Comparison of ENCODE assay signal across 23 cellular contexts in the genomic region with DNA sequence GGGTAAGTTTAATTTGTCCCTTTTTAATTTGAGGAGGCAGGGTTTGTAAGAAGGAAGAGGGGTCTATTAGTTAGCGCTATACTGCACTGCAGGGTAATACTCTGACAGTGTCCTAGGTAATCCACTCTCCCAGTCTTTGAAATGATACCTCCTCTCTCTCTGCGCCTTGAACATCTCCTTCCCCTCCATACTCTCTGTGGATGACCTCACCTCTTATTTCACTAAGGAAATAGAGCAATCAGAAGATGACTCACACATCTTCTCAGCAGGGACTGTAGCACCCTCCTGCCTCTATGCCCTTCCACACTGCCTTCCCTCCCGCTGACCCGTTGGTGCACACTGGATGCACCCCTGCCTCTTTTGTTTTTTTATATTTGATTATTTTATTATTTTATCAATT.
A peak's percentile ranks its signal among the peaks of the same experiment; 100 is the strongest.
DNase-seq lines count a peak whose midpoint lies in the region; ATAC-seq, FAIRE-seq and TF ChIP-seq lines count a peak whose summit lies in the region.
"Had no signal": no experiment of that assay in that cellular context is flagged by ENCODE, and none has a peak within 500 bp of the region (broad histone marks: within the 10 kb centered on the region; RNA-seq: fewer than 3 reads in every experiment).

No MANE protein-coding gene starts in this region.

- H3K27ac ChIP-seq in RWPE2 (ENCODE audit: poor library complexity, severe bottlenecking), result no peak overlapping the region
- H3K27ac ChIP-seq: epithelial cell of prostate, left lung, ovary, stomach had no signal

- no peaks in the 10 kb centered on the region for H3K27me3 ChIP-seq in RWPE2 (ENCODE audit: insufficient read depth, poor library complexity, severe bottlenecking)
- no peaks in the 10 kb centered on the region for H3K27me3 ChIP-seq in BE2C
- H3K27me3 ChIP-seq: left lung, ovary, stomach had no signal

- H3K4me1 ChIP-seq in RWPE2 (ENCODE audit: insufficient read depth, poor library complexity, severe bottlenecking), result no peaks in the 10 kb centered on the region
- H3K4me1 ChIP-seq in BE2C, result no peaks in the 10 kb centered on the region
- H3K4me1 ChIP-seq: left lung, stomach had no signal

- ATAC-seq in RWPE2 (ENCODE audit: low read depth), result peak; percentile 62; the same call in 2 of the 3 replicates
- ATAC-seq in GM21529 (IDR thresholded peaks at IDR 0.05; ENCODE audit: unreplicated experiment), result no peak
- no peak for ATAC-seq in HG03442 (IDR thresholded peaks at IDR 0.05; ENCODE audit: unreplicated experiment)
- ATAC-seq in HG03039 (IDR thresholded peaks at IDR 0.05; ENCODE audit: unreplicated experiment), result no peak
- ATAC-seq: left lung, right cardiac atrium, WTC11 had no signal

- no peak for TF ChIP-seq POLR2A in H54 (IDR thresholded peaks at IDR 0.05; ENCODE audit: low read depth, low read length)

- no peaks in the 10 kb centered on the region for H3K9me3 ChIP-seq in RWPE2 (ENCODE audit: severe bottlenecking)
- H3K9me3 ChIP-seq in BE2C, result no peaks in the 10 kb centered on the region
- H3K9me3 ChIP-seq: left lung, ovary had no signal

- TF ChIP-seq CTCF in RWPE2 (IDR thresholded peaks at IDR 0.05; ENCODE audit: poor library complexity, severe bottlenecking), result no peak
- TF ChIP-seq CTCF in epithelial cell of esophagus (IDR thresholded peaks at IDR 0.05; ENCODE audit: insufficient read depth, low read depth, low read length, missing control alignments), result no peak
- TF ChIP-seq CTCF in BE2C (IDR thresholded peaks at IDR 0.05; ENCODE audit: low read depth, low read length), result no peak

- H3K36me3 ChIP-seq in RWPE2 (ENCODE audit: low read depth) (no peaks in the 10 kb centered on the region), BE2C (no peaks in the 10 kb centered on the region)
- H3K36me3 ChIP-seq: left lung, ovary, stomach had no signal

- DNase-seq in DMS53 treated with DMSO at 0.1 percent for 48 hours (lab: John Stamatoyannopoulos, UW; ENCODE audit: unreplicated experiment) (peak; percentile 17), H54 (ENCODE audit: insufficient read length, low spot score) (peak; percentile 7), RWPE2 (ENCODE audit: low spot score) (no peak), epithelial cell of esophagus (ENCODE audit: low read depth) (peak; percentile 33), BE2C (no peak)
- DNase-seq: activated CD4-positive, alpha-beta T cell treated with anti-CD3 and anti-CD28 coated beads, Interleukin-2, amount 50 U/mL, for 48 hours; activated gamma-delta T cell treated with Interleukin-2 at 50 U/mL for 16 hours; DMS79; left lung; MV-4-11; NCI-H1694 treated with DMSO at 0.1 percent for 48 hours; NK-92 treated with Interleukin-12 subunit alpha and Interleukin-12 subunit beta, amount 100 ng/mL, for 24 hours; ovary; right cardiac atrium; stimulated activated CD4-positive, alpha-beta T cell treated with anti-CD3 and anti-CD28 coated beads, Interleukin-12 subunit alpha, Interleukin-12 subunit beta, amount 100 ng/mL, for 4 hours; stomach; trophoblast cell had no signal

- no peak for FAIRE-seq in H54 (lab: Jason Lieb, UNC)
- FAIRE-seq: GM12891 had no signal

- H3K4me3 ChIP-seq in RWPE2 (ENCODE audit: severe bottlenecking) (no peak overlapping the region), epithelial cell of esophagus (ENCODE audit: low read length) (no peak overlapping the region), BE2C (ENCODE audit: low read depth, low read length) (no peak overlapping the region)
- H3K4me3 ChIP-seq: left lung, ovary, stomach had no signal

Comparison
In these comparisons a context has a peak if more than half of its experiments do, and no peak if none do; other contexts are left out.
1. DNase-seq: peak in DMS53 treated with DMSO at 0.1 percent for 48 hours (single experiment), H54 (single experiment) and epithelial cell of esophagus (single experiment); none in RWPE2 (single experiment) and BE2C (single experiment).